ENCODE assay signal across 16 cellular contexts in genomic region chr11:62428871-62429601, GRCh38. TPM values are rescaled to one million over a fixed set of nuclear protein-coding genes. Genes with fewer than 3 reads are reported as not detected.
DNase-seq lines count a peak whose midpoint lies in the region; ATAC-seq, FAIRE-seq and TF ChIP-seq lines count a peak whose summit lies in the region.
"Had no signal": no experiment of that assay in that cellular context is flagged by ENCODE, and none has a peak within 500 bp of the region (broad histone marks: within the 10 kb centered on the region; RNA-seq: fewer than 3 reads in every experiment).

No MANE protein-coding gene starts in this region.

- H3K4me1 Mint-ChIP-seq in astrocyte (ENCODE audit: low read depth, unreplicated experiment) (peaks cover 32% of the 10 kb centered on the region), neural progenitor cell (peaks cover 28% of the 10 kb centered on the region)

- 0 out of 2 replicates have a peak overlapping the region, but pooled peaks have one; percentile 48 for H3K9ac ChIP-seq in KMS-11
- no peak overlapping the region for H3K9ac ChIP-seq in astrocyte (ENCODE audit: low read length)
- no peak overlapping the region for H3K9ac ChIP-seq in neural progenitor cell

- H3K36me3 Mint-ChIP-seq in astrocyte (ENCODE audit: low read depth, unreplicated experiment) (no peaks in the 10 kb centered on the region), neural progenitor cell (no peaks in the 10 kb centered on the region)

- H3K27me3 Mint-ChIP-seq in astrocyte (ENCODE audit: low read depth, unreplicated experiment) (peaks cover 9% of the 10 kb centered on the region), neural progenitor cell (ENCODE audit: insufficient read depth, low read depth) (no peaks in the 10 kb centered on the region)
- H3K27me3 Mint-ChIP-seq: CD4-positive, alpha-beta T cell; effector memory CD8-positive, alpha-beta T cell had no signal

- intact Hi-C loops in upper lobe of right lung (cut with DNase I) (loop anchor here (10.0 kb wide), 1 partner anchor 106 kb away; no protein-coding TSS in a partner anchor), head of caudate nucleus (cut with DNase I) (no loop called here)

- TF ChIP-seq CTCF in KMS-11 (conservative IDR thresholded peaks at IDR 0.05; ENCODE audit: low read depth, low read length) (no peak), astrocyte (IDR thresholded peaks at IDR 0.05; ENCODE audit: insufficient read depth, low read depth, low read length) (no peak), neural progenitor cell (IDR thresholded peaks at IDR 0.05) (no peak), upper lobe of right lung (IDR thresholded peaks at IDR 0.05) (no peak)

- H3K36me3 ChIP-seq in KMS-11 (ENCODE audit: insufficient read depth) (no peaks in the 10 kb centered on the region), astrocyte (ENCODE audit: insufficient read depth, low read length) (no peaks in the 10 kb centered on the region), neural progenitor cell (no peaks in the 10 kb centered on the region), upper lobe of right lung (no peaks in the 10 kb centered on the region)
- H3K36me3 ChIP-seq: SJCRH30 had no signal

- H3F3A ChIP-seq in neural progenitor cell (ENCODE audit: low read depth) = peaks cover 16% of the 10 kb centered on the region

- H3K4me1 ChIP-seq in KMS-11 (ENCODE audit: low read depth, poor library complexity, severe bottlenecking) (peaks cover 74% of the 10 kb centered on the region), astrocyte (ENCODE audit: insufficient read depth, low read length) (peaks cover 51% of the 10 kb centered on the region), neural progenitor cell (peaks cover 17% of the 10 kb centered on the region), upper lobe of right lung (peaks cover 22% of the 10 kb centered on the region)
- H3K4me1 ChIP-seq: SJCRH30 had no signal

- H3K4me3 ChIP-seq in KMS-11 (IDR thresholded peaks at IDR 0.05; ENCODE audit: insufficient read depth, low read depth, low read length) (no peak overlapping the region), astrocyte (ENCODE audit: insufficient read depth, low read depth, low read length) (no peak overlapping the region), neural progenitor cell (no peak overlapping the region), upper lobe of right lung (no peak overlapping the region)
- H3K4me3 ChIP-seq: lung, SJCRH30 had no signal

- H3K79me2 ChIP-seq in KMS-11 (ENCODE audit: insufficient read depth, low read depth) = no peaks in the 10 kb centered on the region
- no peaks in the 10 kb centered on the region for H3K79me2 ChIP-seq in astrocyte (ENCODE audit: insufficient read depth, low read length)
- H3K79me2 ChIP-seq in neural progenitor cell (ENCODE audit: low read depth) = no peaks in the 10 kb centered on the region

- ATAC-seq in upper lobe of right lung = no peak
- ATAC-seq: effector memory CD8-positive, alpha-beta T cell; sciatic nerve had no signal

- no peak overlapping the region for H3K4me3 Mint-ChIP-seq in astrocyte (ENCODE audit: unreplicated experiment)
- no peak overlapping the region for H3K4me3 Mint-ChIP-seq in neural progenitor cell
- H3K4me3 Mint-ChIP-seq: CD4-positive, alpha-beta T cell; effector memory CD8-positive, alpha-beta T cell had no signal

- H3K27me3 ChIP-seq in KMS-11 (ENCODE audit: insufficient read depth, low read depth) = no peaks in the 10 kb centered on the region
- no peaks in the 10 kb centered on the region for H3K27me3 ChIP-seq in astrocyte (ENCODE audit: insufficient read depth, low read length)
- H3K27me3 ChIP-seq in neural progenitor cell = no peaks in the 10 kb centered on the region
- H3K27me3 ChIP-seq in upper lobe of right lung = no peaks in the 10 kb centered on the region
- H3K27me3 ChIP-seq: SJCRH30 had no signal

- H4K20me1 ChIP-seq in KMS-11 (ENCODE audit: insufficient read depth) = no peaks in the 10 kb centered on the region
- H4K20me1 ChIP-seq in astrocyte (ENCODE audit: insufficient read depth, low read length) = no peaks in the 10 kb centered on the region
- H4K20me1 ChIP-seq in neural progenitor cell (ENCODE audit: low read depth) = no peaks in the 10 kb centered on the region

- peak; percentile 56 for DNase-seq in EH (ENCODE audit: low read depth)
- DNase-seq in astrocyte (ENCODE audit: low read depth) = no peak
- DNase-seq in neural progenitor cell (ENCODE audit: low spot score) = no peak
- DNase-seq in NCI-H510A (lab: John Stamatoyannopoulos, UW) = no peak
- DNase-seq in upper lobe of right lung = no peak
- no peak for DNase-seq in head of caudate nucleus
- DNase-seq: CD4-positive, alpha-beta T cell; effector memory CD8-positive, alpha-beta T cell; H7; NCI-H1417 treated with DMSO at 0.1 percent for 48 hours; SJCRH30 had no signal

- H3K27ac Mint-ChIP-seq in astrocyte (ENCODE audit: unreplicated experiment) (peak overlapping the region; percentile 20), neural progenitor cell (peak overlapping the region; percentile 1)
- H3K27ac Mint-ChIP-seq: CD4-positive, alpha-beta T cell; effector memory CD8-positive, alpha-beta T cell had no signal

- H3K9me3 Mint-ChIP-seq in astrocyte (ENCODE audit: unreplicated experiment) (peaks cover 3% of the 10 kb centered on the region), neural progenitor cell (peaks cover 3% of the 10 kb centered on the region)
- H3K9me3 Mint-ChIP-seq: CD4-positive, alpha-beta T cell; effector memory CD8-positive, alpha-beta T cell had no signal

- H2AFZ ChIP-seq in KMS-11 (ENCODE audit: low read depth) = no peak overlapping the region
- no peak overlapping the region for H2AFZ ChIP-seq in astrocyte (ENCODE audit: low read depth, low read length)
- H2AFZ ChIP-seq in neural progenitor cell (replicated peaks) = no peak overlapping the region

- H3K4me2 ChIP-seq in KMS-11 = peak overlapping the region; percentile 77; the same call in 1 of the 2 replicates
- no peak overlapping the region for H3K4me2 ChIP-seq in astrocyte (ENCODE audit: low read length)
- H3K4me2 ChIP-seq in neural progenitor cell = no peak overlapping the region

- H3K9me3 ChIP-seq in astrocyte (ENCODE audit: insufficient read depth, low read depth, low read length) = no peaks in the 10 kb centered on the region
- H3K9me3 ChIP-seq in neural progenitor cell (ENCODE audit: low read depth) = no peaks in the 10 kb centered on the region
- no peaks in the 10 kb centered on the region for H3K9me3 ChIP-seq in upper lobe of right lung
- H3K9me3 ChIP-seq: SJCRH30 had no signal

- H3K27ac ChIP-seq in KMS-11 (peak overlapping the region; percentile 91), astrocyte (ENCODE audit: low read depth, low read length) (no peak overlapping the region), neural progenitor cell (no peak overlapping the region), upper lobe of right lung (no peak overlapping the region)
- H3K27ac ChIP-seq: SJCRH30 had no signal

- FAIRE-seq in astrocyte (lab: Jason Lieb, UNC) = no peak

RNA-seq across cellular contexts. Expression of gene SCGB1A1, which starts 10.2 kb away (rescaled TPM):
- total RNA-seq in astrocyte (not detected in 2 replicates), neural progenitor cell (ENCODE audit: low replicate concordance) (not detected in 2 replicates), upper lobe of right lung (5.4 TPM)
- total RNA-seq: cardiac septum; CD4-positive, alpha-beta T cell; Daoy; H7; SJCRH30 had no signal
